Comparison of ENCODE assay signal across 11 cellular contexts in genomic region chr10:6498771-6499170, GRCh38.
DNase-seq lines count a peak whose midpoint lies in the region; ATAC-seq lines count a peak whose summit lies in the region.
"Had no signal": no experiment of that assay in that cellular context is flagged by ENCODE, and none has a peak within 500 bp of the region (broad histone marks: within the 10 kb centered on the region; RNA-seq: fewer than 3 reads in every experiment).

No MANE protein-coding gene starts in this region.

- no peaks in the 10 kb centered on the region for H3K9me3 Mint-ChIP-seq in activated naive CD4-positive, alpha-beta T cell treated with anti-CD3 and anti-CD28 coated beads, Interleukin-2, amount 10 ng/mL, durations not matched to agents 7 days and 5 days

- no peak for ATAC-seq in HG03097 (IDR thresholded peaks at IDR 0.05; ENCODE audit: low FRiP score, unreplicated experiment)

- no peaks in the 10 kb centered on the region for H4K20me1 ChIP-seq in Karpas-422 (ENCODE audit: insufficient read depth, low read depth, low read length)

- no peaks in the 10 kb centered on the region for H3K9me2 ChIP-seq in Karpas-422 (replicated peaks; ENCODE audit: insufficient read depth, low read length)

- no peaks in the 10 kb centered on the region for H3K9me3 ChIP-seq in Karpas-422 (ENCODE audit: low read length)
- H3K9me3 ChIP-seq: transverse colon had no signal

- peak overlapping the region; percentile 88 for H3K27ac Mint-ChIP-seq in activated naive CD4-positive, alpha-beta T cell treated with anti-CD3 and anti-CD28 coated beads, Interleukin-2, amount 10 ng/mL, durations not matched to agents 7 days and 5 days

- peaks cover 45% of the 10 kb centered on the region for H3K4me1 Mint-ChIP-seq in activated naive CD4-positive, alpha-beta T cell treated with anti-CD3 and anti-CD28 coated beads, Interleukin-2, amount 10 ng/mL, durations not matched to agents 7 days and 5 days

- no peak overlapping the region for H3K4me3 ChIP-seq in Karpas-422 (ENCODE audit: low read length)
- H3K4me3 ChIP-seq: transverse colon had no signal

- no peak overlapping the region for H2AFZ ChIP-seq in Karpas-422 (ENCODE audit: low read length)

- no peaks in the 10 kb centered on the region for H3K4me1 ChIP-seq in Karpas-422 (ENCODE audit: low read length)
- H3K4me1 ChIP-seq: transverse colon had no signal

- no peak overlapping the region for H3K27ac ChIP-seq in Karpas-422 (ENCODE audit: low read length)
- H3K27ac ChIP-seq: transverse colon had no signal

- no peak overlapping the region for H3K9ac ChIP-seq in Karpas-422 (ENCODE audit: low read length)

- H3K27me3 ChIP-seq in Karpas-422 (ENCODE audit: low read length) = no peaks in the 10 kb centered on the region
- H3K27me3 ChIP-seq: transverse colon had no signal

- peak overlapping the region; percentile 36 for H3K4me3 Mint-ChIP-seq in activated naive CD4-positive, alpha-beta T cell treated with anti-CD3 and anti-CD28 coated beads, Interleukin-2, amount 10 ng/mL, durations not matched to agents 7 days and 5 days
- H3K4me3 Mint-ChIP-seq: naive B cell had no signal

- H3K79me2 ChIP-seq in Karpas-422 (ENCODE audit: low read length) = no peaks in the 10 kb centered on the region

- peaks cover 45% of the 10 kb centered on the region for H3K36me3 Mint-ChIP-seq in activated naive CD4-positive, alpha-beta T cell treated with anti-CD3 and anti-CD28 coated beads, Interleukin-2, amount 10 ng/mL, durations not matched to agents 7 days and 5 days
- H3K36me3 Mint-ChIP-seq: naive B cell had no signal

- no peaks in the 10 kb centered on the region for H3K27me3 Mint-ChIP-seq in activated naive CD4-positive, alpha-beta T cell treated with anti-CD3 and anti-CD28 coated beads, Interleukin-2, amount 10 ng/mL, durations not matched to agents 7 days and 5 days

- CTCF ChIA-PET in activated naive CD4-positive, alpha-beta T cell treated with anti-CD3 and anti-CD28 coated beads, Interleukin-2, amount 10 ng/mL, durations not matched to agents 7 days and 5 days (lab: Charles Lee) = interaction anchor here (1.0 to 1.4 kb wide), 3 partner anchors 34 to 79 kb away, joined by 3 to 5 read pairs (median 3); no protein-coding TSS in a partner anchor

- H3K4me2 ChIP-seq in Karpas-422 (ENCODE audit: low read depth, low read length, poor library complexity, severe bottlenecking) = no peak overlapping the region

- peak; percentile 25 for DNase-seq in activated CD4-positive, CD25-positive, alpha-beta regulatory T cell treated with anti-CD3 and anti-CD28 coated beads, Interleukin-2, amount 50 U/mL, for 16 hours (ENCODE audit: low read depth, low spot score)
- DNase-seq in activated CD4-positive, CD25-positive, alpha-beta regulatory T cell (lab: John Stamatoyannopoulos, UW) = no peak
- peak; percentile 27 for DNase-seq in RPMI7951 (ENCODE audit: low read depth)
- peak; percentile 57 for DNase-seq in activated naive CD4-positive, alpha-beta T cell treated with anti-CD3 and anti-CD28 coated beads, Interleukin-2, amount 10 ng/mL, durations not matched to agents 7 days and 5 days
- peak; percentile 54 for DNase-seq in stimulated activated CD4-positive, alpha-beta T cell treated with anti-CD3 and anti-CD28 coated beads, Interleukin-4, amount 100 ng/mL, for 24 hours
- DNase-seq in Karpas-422 = no peak
- DNase-seq in NCI-H1105 (lab: John Stamatoyannopoulos, UW) = no peak
- DNase-seq: naive B cell, NCI-H2171 treated with DMSO at 0.1 percent for 48 hours, transverse colon had no signal

- no peaks in the 10 kb centered on the region for H3K36me3 ChIP-seq in Karpas-422 (ENCODE audit: insufficient read depth, low read length)
- H3K36me3 ChIP-seq: transverse colon had no signal

Comparison
In these comparisons a context has a peak if more than half of its experiments do, and no peak if none do; other contexts are left out.
1. DNase-seq: peak in activated CD4-positive, CD25-positive, alpha-beta regulatory T cell treated with anti-CD3 and anti-CD28 coated beads, Interleukin-2, amount 50 U/mL, for 16 hours (single experiment), RPMI7951 (single experiment), activated naive CD4-positive, alpha-beta T cell treated with anti-CD3 and anti-CD28 coated beads, Interleukin-2, amount 10 ng/mL, durations not matched to agents 7 days and 5 days (single experiment) and stimulated activated CD4-positive, alpha-beta T cell treated with anti-CD3 and anti-CD28 coated beads, Interleukin-4, amount 100 ng/mL, for 24 hours (single experiment); none in activated CD4-positive, CD25-positive, alpha-beta regulatory T cell (0 of 4), Karpas-422 (single experiment) and NCI-H1105 (single experiment).